Comparison of ENCODE assay signal across 17 cellular contexts in genomic region chr12:573226-573625, GRCh38.
"Had no signal": no experiment of that assay in that cellular context is flagged by ENCODE, and none has a peak within 500 bp of the region (broad histone marks: within the 10 kb centered on the region; RNA-seq: fewer than 3 reads in every experiment).

No MANE protein-coding gene starts in this region.

- H3K36me3 Mint-ChIP-seq: immature natural killer cell had no signal

- H3K9me3 ChIP-seq: psoas muscle, right lobe of liver, spleen, thyroid gland had no signal

- ATAC-seq: activated CD8-positive, alpha-beta T cell treated with anti-CD3 and anti-CD28 coated beads, Interleukin-2, amount 10 ng/mL, durations not matched to agents 7 days and 5 days; psoas muscle; right lobe of liver had no signal

- H3K9ac ChIP-seq: neural progenitor cell had no signal

- H3K36me3 ChIP-seq: neural progenitor cell, right lobe of liver, spleen, thyroid gland had no signal

- H3K27me3 Mint-ChIP-seq: central memory CD8-positive, alpha-beta T cell; stimulated activated naive CD8-positive, alpha-beta T cell treated with anti-CD3 and anti-CD28 coated beads, Interleukin-15, amount 100 ng/mL, for 72 hours had no signal

- DNase-seq: activated CD4-positive, alpha-beta T cell treated with anti-CD3 and anti-CD28 coated beads for 4 hours; activated CD8-positive, alpha-beta memory T cell treated with anti-CD3 and anti-CD28 coated beads, Interleukin-2, amount 50 U/mL, for 4 hours; activated CD8-positive, alpha-beta T cell treated with anti-CD3 and anti-CD28 coated beads, Interleukin-2, amount 10 ng/mL, durations not matched to agents 7 days and 5 days; activated naive CD4-positive, alpha-beta T cell treated with Interleukin-2 at 50 U/mL for 16 hours; effector CD4-positive, alpha-beta T cell; immature natural killer cell; psoas muscle; right lobe of liver; spleen; stimulated activated naive CD8-positive, alpha-beta T cell treated with anti-CD3 and anti-CD28 coated beads, Interleukin-15, amount 100 ng/mL, for 72 hours; thyroid gland had no signal

- H2AFZ ChIP-seq: neural progenitor cell had no signal

- H3K4me2 ChIP-seq: neural progenitor cell had no signal

- H3K9me3 Mint-ChIP-seq: central memory CD8-positive, alpha-beta T cell; immature natural killer cell had no signal

- H3K27ac ChIP-seq: foreskin keratinocyte, neural progenitor cell, right lobe of liver, SK-N-MC, spleen had no signal

- H3K27me3 ChIP-seq: foreskin keratinocyte, right lobe of liver, spleen had no signal

- H3K4me3 Mint-ChIP-seq: activated CD8-positive, alpha-beta T cell treated with anti-CD3 and anti-CD28 coated beads, Interleukin-2, amount 10 ng/mL, durations not matched to agents 7 days and 5 days; central memory CD8-positive, alpha-beta T cell; neural progenitor cell; stimulated activated naive CD8-positive, alpha-beta T cell treated with anti-CD3 and anti-CD28 coated beads, Interleukin-15, amount 100 ng/mL, for 72 hours had no signal

- H3K4me3 ChIP-seq: coronary artery, lung, neural progenitor cell, psoas muscle, right lobe of liver, SK-N-MC, spleen, thyroid gland had no signal

- H3K27ac Mint-ChIP-seq: activated CD8-positive, alpha-beta T cell treated with anti-CD3 and anti-CD28 coated beads, Interleukin-2, amount 10 ng/mL, durations not matched to agents 7 days and 5 days had no signal
